1 cellular context compared by ENCODE assay signal in the genomic region with DNA sequence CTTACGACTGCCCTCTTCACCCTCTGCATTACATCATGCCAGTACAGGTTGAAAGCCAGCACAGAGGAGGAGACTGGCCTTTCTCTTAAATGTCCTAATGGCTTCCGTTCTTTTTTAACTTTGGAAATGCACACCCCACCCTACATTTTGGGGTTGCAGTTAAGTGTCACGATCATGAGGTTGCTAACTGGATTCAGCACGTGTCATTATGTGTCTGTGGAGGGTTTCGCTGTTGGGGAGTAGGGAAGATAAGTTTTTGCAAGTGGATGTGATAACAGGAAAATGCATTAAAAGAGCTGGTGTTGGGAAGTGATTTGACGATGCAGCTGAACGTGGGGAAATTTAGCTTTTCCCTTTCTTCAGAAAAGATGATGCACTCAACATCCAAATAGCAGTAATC.
A peak's percentile ranks its signal among the peaks of the same experiment; 100 is the strongest.
TF ChIP-seq lines count a peak whose summit lies in the region.

No MANE protein-coding gene starts in this region.

TF ChIP-seq in K562, 482 proteins besides CTCF, POLR2A, EP300 and RAD21 (continued from another document and continues in another):
- TF ChIP-seq, protein P1, sequence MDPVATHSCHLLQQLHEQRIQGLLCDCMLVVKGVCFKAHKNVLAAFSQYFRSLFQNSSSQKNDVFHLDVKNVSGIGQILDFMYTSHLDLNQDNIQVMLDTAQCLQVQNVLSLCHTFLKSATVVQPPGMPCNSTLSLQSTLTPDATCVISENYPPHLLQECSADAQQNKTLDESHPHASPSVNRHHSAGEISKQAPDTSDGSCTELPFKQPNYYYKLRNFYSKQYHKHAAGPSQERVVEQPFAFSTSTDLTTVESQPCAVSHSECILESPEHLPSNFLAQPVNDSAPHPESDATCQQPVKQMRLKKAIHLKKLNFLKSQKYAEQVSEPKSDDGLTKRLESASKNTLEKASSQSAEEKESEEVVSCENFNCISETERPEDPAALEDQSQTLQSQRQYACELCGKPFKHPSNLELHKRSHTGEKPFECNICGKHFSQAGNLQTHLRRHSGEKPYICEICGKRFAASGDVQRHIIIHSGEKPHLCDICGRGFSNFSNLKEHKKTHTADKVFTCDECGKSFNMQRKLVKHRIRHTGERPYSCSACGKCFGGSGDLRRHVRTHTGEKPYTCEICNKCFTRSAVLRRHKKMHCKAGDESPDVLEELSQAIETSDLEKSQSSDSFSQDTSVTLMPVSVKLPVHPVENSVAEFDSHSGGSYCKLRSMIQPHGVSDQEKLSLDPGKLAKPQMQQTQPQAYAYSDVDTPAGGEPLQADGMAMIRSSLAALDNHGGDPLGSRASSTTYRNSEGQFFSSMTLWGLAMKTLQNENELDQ (CRISPR knock-in tag; IDR thresholded peaks at IDR 0.05; ENCODE audit: borderline replicate concordance), result no peak
- TF ChIP-seq HIVEP1 (CRISPR knock-in tag; IDR thresholded peaks at IDR 0.05), result no peak
- TF ChIP-seq, protein P2, sequence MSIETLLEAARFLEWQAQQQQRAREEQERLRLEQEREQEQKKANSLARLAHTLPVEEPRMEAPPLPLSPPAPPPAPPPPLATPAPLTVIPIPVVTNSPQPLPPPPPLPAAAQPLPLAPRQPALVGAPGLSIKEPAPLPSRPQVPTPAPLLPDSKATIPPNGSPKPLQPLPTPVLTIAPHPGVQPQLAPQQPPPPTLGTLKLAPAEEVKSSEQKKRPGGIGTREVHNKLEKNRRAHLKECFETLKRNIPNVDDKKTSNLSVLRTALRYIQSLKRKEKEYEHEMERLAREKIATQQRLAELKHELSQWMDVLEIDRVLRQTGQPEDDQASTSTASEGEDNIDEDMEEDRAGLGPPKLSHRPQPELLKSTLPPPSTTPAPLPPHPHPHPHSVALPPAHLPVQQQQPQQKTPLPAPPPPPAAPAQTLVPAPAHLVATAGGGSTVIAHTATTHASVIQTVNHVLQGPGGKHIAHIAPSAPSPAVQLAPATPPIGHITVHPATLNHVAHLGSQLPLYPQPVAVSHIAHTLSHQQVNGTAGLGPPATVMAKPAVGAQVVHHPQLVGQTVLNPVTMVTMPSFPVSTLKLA (conservative IDR thresholded peaks at IDR 0.05), result peak in 1 of 2 experiments; percentile 50; a peak in 2 of 4 replicates
- TF ChIP-seq, protein P3, sequence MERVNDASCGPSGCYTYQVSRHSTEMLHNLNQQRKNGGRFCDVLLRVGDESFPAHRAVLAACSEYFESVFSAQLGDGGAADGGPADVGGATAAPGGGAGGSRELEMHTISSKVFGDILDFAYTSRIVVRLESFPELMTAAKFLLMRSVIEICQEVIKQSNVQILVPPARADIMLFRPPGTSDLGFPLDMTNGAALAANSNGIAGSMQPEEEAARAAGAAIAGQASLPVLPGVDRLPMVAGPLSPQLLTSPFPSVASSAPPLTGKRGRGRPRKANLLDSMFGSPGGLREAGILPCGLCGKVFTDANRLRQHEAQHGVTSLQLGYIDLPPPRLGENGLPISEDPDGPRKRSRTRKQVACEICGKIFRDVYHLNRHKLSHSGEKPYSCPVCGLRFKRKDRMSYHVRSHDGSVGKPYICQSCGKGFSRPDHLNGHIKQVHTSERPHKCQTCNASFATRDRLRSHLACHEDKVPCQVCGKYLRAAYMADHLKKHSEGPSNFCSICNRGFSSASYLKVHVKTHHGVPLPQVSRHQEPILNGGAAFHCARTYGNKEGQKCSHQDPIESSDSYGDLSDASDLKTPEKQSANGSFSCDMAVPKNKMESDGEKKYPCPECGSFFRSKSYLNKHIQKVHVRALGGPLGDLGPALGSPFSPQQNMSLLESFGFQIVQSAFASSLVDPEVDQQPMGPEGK (CRISPR knock-in tag; IDR thresholded peaks at IDR 0.05; ENCODE audit: borderline replicate concordance), result no peak
- TF ChIP-seq, protein P4, sequence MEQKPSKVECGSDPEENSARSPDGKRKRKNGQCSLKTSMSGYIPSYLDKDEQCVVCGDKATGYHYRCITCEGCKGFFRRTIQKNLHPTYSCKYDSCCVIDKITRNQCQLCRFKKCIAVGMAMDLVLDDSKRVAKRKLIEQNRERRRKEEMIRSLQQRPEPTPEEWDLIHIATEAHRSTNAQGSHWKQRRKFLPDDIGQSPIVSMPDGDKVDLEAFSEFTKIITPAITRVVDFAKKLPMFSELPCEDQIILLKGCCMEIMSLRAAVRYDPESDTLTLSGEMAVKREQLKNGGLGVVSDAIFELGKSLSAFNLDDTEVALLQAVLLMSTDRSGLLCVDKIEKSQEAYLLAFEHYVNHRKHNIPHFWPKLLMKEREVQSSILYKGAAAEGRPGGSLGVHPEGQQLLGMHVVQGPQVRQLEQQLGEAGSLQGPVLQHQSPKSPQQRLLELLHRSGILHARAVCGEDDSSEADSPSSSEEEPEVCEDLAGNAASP (IDR thresholded peaks at IDR 0.05), result no peak
- TF ChIP-seq, protein P5, sequence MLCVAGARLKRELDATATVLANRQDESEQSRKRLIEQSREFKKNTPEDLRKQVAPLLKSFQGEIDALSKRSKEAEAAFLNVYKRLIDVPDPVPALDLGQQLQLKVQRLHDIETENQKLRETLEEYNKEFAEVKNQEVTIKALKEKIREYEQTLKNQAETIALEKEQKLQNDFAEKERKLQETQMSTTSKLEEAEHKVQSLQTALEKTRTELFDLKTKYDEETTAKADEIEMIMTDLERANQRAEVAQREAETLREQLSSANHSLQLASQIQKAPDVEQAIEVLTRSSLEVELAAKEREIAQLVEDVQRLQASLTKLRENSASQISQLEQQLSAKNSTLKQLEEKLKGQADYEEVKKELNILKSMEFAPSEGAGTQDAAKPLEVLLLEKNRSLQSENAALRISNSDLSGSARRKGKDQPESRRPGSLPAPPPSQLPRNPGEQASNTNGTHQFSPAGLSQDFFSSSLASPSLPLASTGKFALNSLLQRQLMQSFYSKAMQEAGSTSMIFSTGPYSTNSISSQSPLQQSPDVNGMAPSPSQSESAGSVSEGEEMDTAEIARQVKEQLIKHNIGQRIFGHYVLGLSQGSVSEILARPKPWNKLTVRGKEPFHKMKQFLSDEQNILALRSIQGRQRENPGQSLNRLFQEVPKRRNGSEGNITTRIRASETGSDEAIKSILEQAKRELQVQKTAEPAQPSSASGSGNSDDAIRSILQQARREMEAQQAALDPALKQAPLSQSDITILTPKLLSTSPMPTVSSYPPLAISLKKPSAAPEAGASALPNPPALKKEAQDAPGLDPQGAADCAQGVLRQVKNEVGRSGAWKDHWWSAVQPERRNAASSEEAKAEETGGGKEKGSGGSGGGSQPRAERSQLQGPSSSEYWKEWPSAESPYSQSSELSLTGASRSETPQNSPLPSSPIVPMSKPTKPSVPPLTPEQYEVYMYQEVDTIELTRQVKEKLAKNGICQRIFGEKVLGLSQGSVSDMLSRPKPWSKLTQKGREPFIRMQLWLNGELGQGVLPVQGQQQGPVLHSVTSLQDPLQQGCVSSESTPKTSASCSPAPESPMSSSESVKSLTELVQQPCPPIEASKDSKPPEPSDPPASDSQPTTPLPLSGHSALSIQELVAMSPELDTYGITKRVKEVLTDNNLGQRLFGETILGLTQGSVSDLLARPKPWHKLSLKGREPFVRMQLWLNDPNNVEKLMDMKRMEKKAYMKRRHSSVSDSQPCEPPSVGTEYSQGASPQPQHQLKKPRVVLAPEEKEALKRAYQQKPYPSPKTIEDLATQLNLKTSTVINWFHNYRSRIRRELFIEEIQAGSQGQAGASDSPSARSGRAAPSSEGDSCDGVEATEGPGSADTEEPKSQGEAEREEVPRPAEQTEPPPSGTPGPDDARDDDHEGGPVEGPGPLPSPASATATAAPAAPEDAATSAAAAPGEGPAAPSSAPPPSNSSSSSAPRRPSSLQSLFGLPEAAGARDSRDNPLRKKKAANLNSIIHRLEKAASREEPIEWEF (CRISPR knock-in tag; IDR thresholded peaks at IDR 0.05), result no peak
- TF ChIP-seq FOSL1 (tag; conservative IDR thresholded peaks at IDR 0.05), result peak; percentile 48; the same call in 1 of the 2 replicates
- TF ChIP-seq NCOA6 (IDR thresholded peaks at IDR 0.05), result no peak
- TF ChIP-seq ZNF778 (CRISPR knock-in tag; IDR thresholded peaks at IDR 0.05), result no peak
- no peak for TF ChIP-seq KDM4B (IDR thresholded peaks at IDR 0.05; ENCODE audit: borderline replicate concordance in 2 of 2, low read depth in 1 of 2)
- TF ChIP-seq, protein P6, sequence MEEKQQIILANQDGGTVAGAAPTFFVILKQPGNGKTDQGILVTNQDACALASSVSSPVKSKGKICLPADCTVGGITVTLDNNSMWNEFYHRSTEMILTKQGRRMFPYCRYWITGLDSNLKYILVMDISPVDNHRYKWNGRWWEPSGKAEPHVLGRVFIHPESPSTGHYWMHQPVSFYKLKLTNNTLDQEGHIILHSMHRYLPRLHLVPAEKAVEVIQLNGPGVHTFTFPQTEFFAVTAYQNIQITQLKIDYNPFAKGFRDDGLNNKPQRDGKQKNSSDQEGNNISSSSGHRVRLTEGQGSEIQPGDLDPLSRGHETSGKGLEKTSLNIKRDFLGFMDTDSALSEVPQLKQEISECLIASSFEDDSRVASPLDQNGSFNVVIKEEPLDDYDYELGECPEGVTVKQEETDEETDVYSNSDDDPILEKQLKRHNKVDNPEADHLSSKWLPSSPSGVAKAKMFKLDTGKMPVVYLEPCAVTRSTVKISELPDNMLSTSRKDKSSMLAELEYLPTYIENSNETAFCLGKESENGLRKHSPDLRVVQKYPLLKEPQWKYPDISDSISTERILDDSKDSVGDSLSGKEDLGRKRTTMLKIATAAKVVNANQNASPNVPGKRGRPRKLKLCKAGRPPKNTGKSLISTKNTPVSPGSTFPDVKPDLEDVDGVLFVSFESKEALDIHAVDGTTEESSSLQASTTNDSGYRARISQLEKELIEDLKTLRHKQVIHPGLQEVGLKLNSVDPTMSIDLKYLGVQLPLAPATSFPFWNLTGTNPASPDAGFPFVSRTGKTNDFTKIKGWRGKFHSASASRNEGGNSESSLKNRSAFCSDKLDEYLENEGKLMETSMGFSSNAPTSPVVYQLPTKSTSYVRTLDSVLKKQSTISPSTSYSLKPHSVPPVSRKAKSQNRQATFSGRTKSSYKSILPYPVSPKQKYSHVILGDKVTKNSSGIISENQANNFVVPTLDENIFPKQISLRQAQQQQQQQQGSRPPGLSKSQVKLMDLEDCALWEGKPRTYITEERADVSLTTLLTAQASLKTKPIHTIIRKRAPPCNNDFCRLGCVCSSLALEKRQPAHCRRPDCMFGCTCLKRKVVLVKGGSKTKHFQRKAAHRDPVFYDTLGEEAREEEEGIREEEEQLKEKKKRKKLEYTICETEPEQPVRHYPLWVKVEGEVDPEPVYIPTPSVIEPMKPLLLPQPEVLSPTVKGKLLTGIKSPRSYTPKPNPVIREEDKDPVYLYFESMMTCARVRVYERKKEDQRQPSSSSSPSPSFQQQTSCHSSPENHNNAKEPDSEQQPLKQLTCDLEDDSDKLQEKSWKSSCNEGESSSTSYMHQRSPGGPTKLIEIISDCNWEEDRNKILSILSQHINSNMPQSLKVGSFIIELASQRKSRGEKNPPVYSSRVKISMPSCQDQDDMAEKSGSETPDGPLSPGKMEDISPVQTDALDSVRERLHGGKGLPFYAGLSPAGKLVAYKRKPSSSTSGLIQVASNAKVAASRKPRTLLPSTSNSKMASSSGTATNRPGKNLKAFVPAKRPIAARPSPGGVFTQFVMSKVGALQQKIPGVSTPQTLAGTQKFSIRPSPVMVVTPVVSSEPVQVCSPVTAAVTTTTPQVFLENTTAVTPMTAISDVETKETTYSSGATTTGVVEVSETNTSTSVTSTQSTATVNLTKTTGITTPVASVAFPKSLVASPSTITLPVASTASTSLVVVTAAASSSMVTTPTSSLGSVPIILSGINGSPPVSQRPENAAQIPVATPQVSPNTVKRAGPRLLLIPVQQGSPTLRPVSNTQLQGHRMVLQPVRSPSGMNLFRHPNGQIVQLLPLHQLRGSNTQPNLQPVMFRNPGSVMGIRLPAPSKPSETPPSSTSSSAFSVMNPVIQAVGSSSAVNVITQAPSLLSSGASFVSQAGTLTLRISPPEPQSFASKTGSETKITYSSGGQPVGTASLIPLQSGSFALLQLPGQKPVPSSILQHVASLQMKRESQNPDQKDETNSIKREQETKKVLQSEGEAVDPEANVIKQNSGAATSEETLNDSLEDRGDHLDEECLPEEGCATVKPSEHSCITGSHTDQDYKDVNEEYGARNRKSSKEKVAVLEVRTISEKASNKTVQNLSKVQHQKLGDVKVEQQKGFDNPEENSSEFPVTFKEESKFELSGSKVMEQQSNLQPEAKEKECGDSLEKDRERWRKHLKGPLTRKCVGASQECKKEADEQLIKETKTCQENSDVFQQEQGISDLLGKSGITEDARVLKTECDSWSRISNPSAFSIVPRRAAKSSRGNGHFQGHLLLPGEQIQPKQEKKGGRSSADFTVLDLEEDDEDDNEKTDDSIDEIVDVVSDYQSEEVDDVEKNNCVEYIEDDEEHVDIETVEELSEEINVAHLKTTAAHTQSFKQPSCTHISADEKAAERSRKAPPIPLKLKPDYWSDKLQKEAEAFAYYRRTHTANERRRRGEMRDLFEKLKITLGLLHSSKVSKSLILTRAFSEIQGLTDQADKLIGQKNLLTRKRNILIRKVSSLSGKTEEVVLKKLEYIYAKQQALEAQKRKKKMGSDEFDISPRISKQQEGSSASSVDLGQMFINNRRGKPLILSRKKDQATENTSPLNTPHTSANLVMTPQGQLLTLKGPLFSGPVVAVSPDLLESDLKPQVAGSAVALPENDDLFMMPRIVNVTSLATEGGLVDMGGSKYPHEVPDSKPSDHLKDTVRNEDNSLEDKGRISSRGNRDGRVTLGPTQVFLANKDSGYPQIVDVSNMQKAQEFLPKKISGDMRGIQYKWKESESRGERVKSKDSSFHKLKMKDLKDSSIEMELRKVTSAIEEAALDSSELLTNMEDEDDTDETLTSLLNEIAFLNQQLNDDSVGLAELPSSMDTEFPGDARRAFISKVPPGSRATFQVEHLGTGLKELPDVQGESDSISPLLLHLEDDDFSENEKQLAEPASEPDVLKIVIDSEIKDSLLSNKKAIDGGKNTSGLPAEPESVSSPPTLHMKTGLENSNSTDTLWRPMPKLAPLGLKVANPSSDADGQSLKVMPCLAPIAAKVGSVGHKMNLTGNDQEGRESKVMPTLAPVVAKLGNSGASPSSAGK (IDR thresholded peaks at IDR 0.05), result peak; percentile 42; the same call in 1 of the 2 replicates
- TF ChIP-seq XRCC4 (IDR thresholded peaks at IDR 0.05; ENCODE audit: extremely low read depth, insufficient read depth, insufficient read length), result no peak
- 0 out of 2 replicates have a peak, but pooled peaks have one; percentile 32 for TF ChIP-seq ERF (CRISPR knock-in tag; IDR thresholded peaks at IDR 0.05)
- TF ChIP-seq, protein P7, sequence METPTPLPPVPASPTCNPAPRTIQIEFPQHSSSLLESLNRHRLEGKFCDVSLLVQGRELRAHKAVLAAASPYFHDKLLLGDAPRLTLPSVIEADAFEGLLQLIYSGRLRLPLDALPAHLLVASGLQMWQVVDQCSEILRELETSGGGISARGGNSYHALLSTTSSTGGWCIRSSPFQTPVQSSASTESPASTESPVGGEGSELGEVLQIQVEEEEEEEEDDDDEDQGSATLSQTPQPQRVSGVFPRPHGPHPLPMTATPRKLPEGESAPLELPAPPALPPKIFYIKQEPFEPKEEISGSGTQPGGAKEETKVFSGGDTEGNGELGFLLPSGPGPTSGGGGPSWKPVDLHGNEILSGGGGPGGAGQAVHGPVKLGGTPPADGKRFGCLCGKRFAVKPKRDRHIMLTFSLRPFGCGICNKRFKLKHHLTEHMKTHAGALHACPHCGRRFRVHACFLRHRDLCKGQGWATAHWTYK (CRISPR knock-in tag; IDR thresholded peaks at IDR 0.05), result no peak
- TF ChIP-seq, protein P8, sequence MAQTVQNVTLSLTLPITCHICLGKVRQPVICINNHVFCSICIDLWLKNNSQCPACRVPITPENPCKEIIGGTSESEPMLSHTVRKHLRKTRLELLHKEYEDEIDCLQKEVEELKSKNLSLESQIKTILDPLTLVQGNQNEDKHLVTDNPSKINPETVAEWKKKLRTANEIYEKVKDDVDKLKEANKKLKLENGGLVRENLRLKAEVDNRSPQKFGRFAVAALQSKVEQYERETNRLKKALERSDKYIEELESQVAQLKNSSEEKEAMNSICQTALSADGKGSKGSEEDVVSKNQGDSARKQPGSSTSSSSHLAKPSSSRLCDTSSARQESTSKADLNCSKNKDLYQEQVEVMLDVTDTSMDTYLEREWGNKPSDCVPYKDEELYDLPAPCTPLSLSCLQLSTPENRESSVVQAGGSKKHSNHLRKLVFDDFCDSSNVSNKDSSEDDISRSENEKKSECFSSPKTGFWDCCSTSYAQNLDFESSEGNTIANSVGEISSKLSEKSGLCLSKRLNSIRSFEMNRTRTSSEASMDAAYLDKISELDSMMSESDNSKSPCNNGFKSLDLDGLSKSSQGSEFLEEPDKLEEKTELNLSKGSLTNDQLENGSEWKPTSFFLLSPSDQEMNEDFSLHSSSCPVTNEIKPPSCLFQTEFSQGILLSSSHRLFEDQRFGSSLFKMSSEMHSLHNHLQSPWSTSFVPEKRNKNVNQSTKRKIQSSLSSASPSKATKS (CRISPR knock-in tag; IDR thresholded peaks at IDR 0.05), result no peak
